ENCODE assay signal across 1 cellular context in the genomic region with DNA sequence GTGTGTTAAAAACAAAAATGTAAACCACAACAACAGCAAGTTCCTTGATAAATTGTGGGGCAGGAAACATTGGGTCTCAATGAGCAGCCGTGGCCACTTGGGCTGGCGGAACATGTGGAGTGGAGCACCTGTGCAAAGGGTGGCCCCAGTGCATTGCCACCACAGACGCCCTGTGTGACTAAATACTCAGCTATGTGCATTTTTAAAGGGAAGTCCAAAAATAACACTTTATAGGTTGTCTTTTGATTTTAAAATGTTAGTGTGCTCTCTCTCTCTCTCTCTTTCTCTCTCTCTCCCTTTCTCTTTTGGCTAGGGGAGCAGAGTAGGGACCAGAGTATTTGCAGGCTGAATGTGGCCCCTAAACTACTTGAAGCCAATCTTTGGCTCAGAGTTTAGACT.
A peak's percentile ranks its signal among the peaks of the same experiment; 100 is the strongest.
TF ChIP-seq lines count a peak whose summit lies in the region.

No MANE protein-coding gene starts in this region.

TF ChIP-seq in GM12878, 131 proteins besides CTCF, POLR2A, EP300 and RAD21 (continued from another document):
- TF ChIP-seq ZNF687 (IDR thresholded peaks at IDR 0.05) (peak; percentile 65), ZNF384 (IDR thresholded peaks at IDR 0.05; ENCODE audit: borderline replicate concordance, low read depth, low read length) (no peak), HDGF (IDR thresholded peaks at IDR 0.05) (no peak), RBBP5 (conservative IDR thresholded peaks at IDR 0.05) (no peak), GATAD2B (conservative IDR thresholded peaks at IDR 0.05; ENCODE audit: low read depth) (no peak), CEBPB (IDR thresholded peaks at IDR 0.05; ENCODE audit: borderline replicate concordance in 1 of 2, low read depth in 2 of 2, low read length in 2 of 2) (no peak), BMI1 (IDR thresholded peaks at IDR 0.05; ENCODE audit: borderline replicate concordance) (no peak), ZNF274 (IDR thresholded peaks at IDR 0.05; ENCODE audit: insufficient read depth, insufficient read length) (no peak), MYB (IDR thresholded peaks at IDR 0.05; ENCODE audit: borderline replicate concordance, low read depth, low read length) (no peak), SKIL (IDR thresholded peaks at IDR 0.05; ENCODE audit: low read depth, poor library complexity, severe bottlenecking) (no peak), TCF12 (IDR thresholded peaks at IDR 0.05; ENCODE audit: low read depth, low read length) (peak; percentile 66; the same call in 1 of the 2 replicates), ZBTB40 (IDR thresholded peaks at IDR 0.05; ENCODE audit: borderline replicate concordance) (no peak), FOXK2 (IDR thresholded peaks at IDR 0.05) (no peak), RB1 (IDR thresholded peaks at IDR 0.05; ENCODE audit: borderline replicate concordance) (no peak; the same call in 1 of the 2 replicates), CHD2 (IDR thresholded peaks at IDR 0.05; ENCODE audit: borderline replicate concordance, low read depth, low read length) (no peak), NFYA (IDR thresholded peaks at IDR 0.05; ENCODE audit: borderline replicate concordance, low read depth, low read length) (no peak)
- TF ChIP-seq, protein P1, sequence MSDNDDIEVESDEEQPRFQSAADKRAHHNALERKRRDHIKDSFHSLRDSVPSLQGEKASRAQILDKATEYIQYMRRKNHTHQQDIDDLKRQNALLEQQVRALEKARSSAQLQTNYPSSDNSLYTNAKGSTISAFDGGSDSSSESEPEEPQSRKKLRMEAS (IDR thresholded peaks at IDR 0.05; ENCODE audit: low read depth, low read length): peak; percentile 48; the same call in 1 of the 2 replicates
- TF ChIP-seq, protein P2, sequence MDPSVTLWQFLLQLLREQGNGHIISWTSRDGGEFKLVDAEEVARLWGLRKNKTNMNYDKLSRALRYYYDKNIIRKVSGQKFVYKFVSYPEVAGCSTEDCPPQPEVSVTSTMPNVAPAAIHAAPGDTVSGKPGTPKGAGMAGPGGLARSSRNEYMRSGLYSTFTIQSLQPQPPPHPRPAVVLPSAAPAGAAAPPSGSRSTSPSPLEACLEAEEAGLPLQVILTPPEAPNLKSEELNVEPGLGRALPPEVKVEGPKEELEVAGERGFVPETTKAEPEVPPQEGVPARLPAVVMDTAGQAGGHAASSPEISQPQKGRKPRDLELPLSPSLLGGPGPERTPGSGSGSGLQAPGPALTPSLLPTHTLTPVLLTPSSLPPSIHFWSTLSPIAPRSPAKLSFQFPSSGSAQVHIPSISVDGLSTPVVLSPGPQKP (IDR thresholded peaks at IDR 0.05; ENCODE audit: low read depth, low read length): no peak
TF ChIP-seq in GM12878: peak in this region for 25.
